In the genomic region with DNA sequence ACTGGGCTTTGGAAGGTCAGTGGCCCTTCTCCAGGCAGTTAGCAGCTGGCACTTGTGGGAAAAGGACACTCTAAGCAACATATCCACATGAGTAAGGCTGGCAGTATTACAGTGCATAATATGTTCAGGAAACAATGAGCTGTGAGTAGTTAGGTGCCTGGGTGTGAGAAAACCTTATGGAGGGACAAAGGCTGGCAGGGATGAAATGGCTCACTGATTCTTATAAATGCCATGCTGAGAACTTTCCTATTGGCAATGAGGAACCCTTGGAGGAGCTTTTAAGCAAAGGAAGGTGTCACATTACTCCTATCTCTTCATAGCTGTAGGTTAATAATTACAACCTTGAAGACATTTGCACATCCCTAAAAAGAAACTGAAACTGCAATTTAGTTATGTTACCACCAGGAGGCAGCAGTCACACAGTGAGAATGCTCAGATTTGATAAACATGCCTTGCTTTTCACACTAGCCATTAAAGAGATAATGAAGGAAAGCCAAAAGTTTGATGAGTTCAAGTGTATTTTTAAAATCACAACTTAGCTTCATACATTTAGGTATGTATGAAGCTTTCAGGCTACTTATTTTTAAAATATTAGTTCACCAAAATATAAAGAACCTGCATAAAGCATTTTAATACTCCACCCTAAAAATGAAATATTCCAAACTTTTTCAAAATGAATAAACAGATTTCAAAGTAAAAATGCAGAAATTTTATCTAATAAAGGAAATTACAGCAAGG, we compare ENCODE assay signal across 9 cellular contexts.
DNase-seq lines count a peak whose midpoint lies in the region; ATAC-seq and TF ChIP-seq lines count a peak whose summit lies in the region.
"Had no signal": no experiment of that assay in that cellular context is flagged by ENCODE, and none has a peak within 500 bp of the region (broad histone marks: within the 10 kb centered on the region; RNA-seq: fewer than 3 reads in every experiment).

No MANE protein-coding gene starts in this region.

- H3K36me3 ChIP-seq in HAP-1 (replicated peaks): no peaks in the 10 kb centered on the region; the same call in 1 of the 2 replicates

- peak; percentile 7 for DNase-seq in NCI-H748 (lab: John Stamatoyannopoulos, UW; ENCODE audit: unreplicated experiment)
- DNase-seq in NCI-H748 treated with DMSO at 0.1 percent for 48 hours (lab: John Stamatoyannopoulos, UW): no peak
- peak; percentile 18 for DNase-seq in MV-4-11 (lab: John Stamatoyannopoulos, UW)
- peak; percentile 44 for DNase-seq in choroid plexus epithelial cell (ENCODE audit: low read depth)
- DNase-seq in osteocyte (ENCODE audit: extremely low spot score, unreplicated experiment): no peak
- DNase-seq in SW 1271 (lab: John Stamatoyannopoulos, UW): no peak
- DNase-seq in HAP-1 (ENCODE audit: low spot score in 2 of 2): no peak
- DNase-seq: NCI-H226 had no signal

- no peaks in the 10 kb centered on the region for H3K27me3 Mint-ChIP-seq in osteocyte (ENCODE audit: unreplicated experiment)

- H3K36me3 Mint-ChIP-seq in osteocyte (ENCODE audit: unreplicated experiment): peaks cover 42% of the 10 kb centered on the region

- no peak overlapping the region for H3K27ac Mint-ChIP-seq in osteocyte (ENCODE audit: unreplicated experiment)

- in situ Hi-C loops in HAP-1 (cut with MboI; ENCODE audit: low sequenced_read_pairs): no loop called here

- no peaks in the 10 kb centered on the region for H3K9me3 ChIP-seq in HAP-1

- H3K4me1 Mint-ChIP-seq in osteocyte (ENCODE audit: unreplicated experiment): peaks cover 7% of the 10 kb centered on the region

- H3K27me3 ChIP-seq in HAP-1 (ENCODE audit: low read depth): no peaks in the 10 kb centered on the region

- peaks cover 5% of the 10 kb centered on the region for H3K9me3 Mint-ChIP-seq in osteocyte (ENCODE audit: unreplicated experiment)

- ATAC-seq in HG03354 (IDR thresholded peaks at IDR 0.05; ENCODE audit: poor library complexity, severe bottlenecking, unreplicated experiment): no peak

- TF ChIP-seq CTCF in choroid plexus epithelial cell (conservative IDR thresholded peaks at IDR 0.05; ENCODE audit: low read depth, low read length) (peak; percentile 60), osteocyte (IDR thresholded peaks at IDR 0.05) (peak; percentile 53)

- no peak overlapping the region for H3K4me3 Mint-ChIP-seq in osteocyte (ENCODE audit: unreplicated experiment)

- H3K4me1 ChIP-seq in HAP-1: no peaks in the 10 kb centered on the region

- H3K4me3 ChIP-seq in choroid plexus epithelial cell (ENCODE audit: low read depth, low read length): no peak overlapping the region
- no peak overlapping the region for H3K4me3 ChIP-seq in HAP-1

Comparison
In these comparisons a context has a peak if more than half of its experiments do, and no peak if none do; other contexts are left out.
1. DNase-seq: peak in NCI-H748 (single experiment), MV-4-11 (single experiment) and choroid plexus epithelial cell (single experiment); none in NCI-H748 treated with DMSO at 0.1 percent for 48 hours (single experiment), osteocyte (single experiment), SW 1271 (0 of 2) and HAP-1 (0 of 2).